ENCODE assay signal across 24 cellular contexts in the genomic region with DNA sequence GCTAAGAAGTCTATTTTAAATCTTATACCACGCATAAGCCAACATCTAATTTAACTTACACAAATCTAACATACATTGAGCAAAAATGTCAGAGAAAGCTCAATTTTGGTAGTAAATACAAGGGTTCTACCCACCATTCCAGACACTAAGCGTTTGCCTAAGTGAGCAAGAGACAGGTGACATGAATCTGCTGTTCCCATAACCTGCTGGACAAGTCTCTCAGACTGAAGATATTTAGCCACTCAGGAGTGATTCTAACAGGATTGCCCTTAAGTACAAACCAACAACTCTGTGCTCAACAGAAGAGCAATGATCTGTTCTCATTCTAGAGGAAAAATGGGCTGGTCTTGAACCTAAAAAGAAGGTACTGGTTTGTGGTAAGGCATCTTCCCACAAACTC. TPM values are rescaled to one million over a fixed set of nuclear protein-coding genes. Genes with fewer than 3 reads are reported as not detected.
DNase-seq lines count a peak whose midpoint lies in the region; ATAC-seq lines count a peak whose summit lies in the region.
"Had no signal": no experiment of that assay in that cellular context is flagged by ENCODE, and none has a peak within 500 bp of the region (broad histone marks: within the 10 kb centered on the region; RNA-seq: fewer than 3 reads in every experiment).

No MANE protein-coding gene starts in this region.

- ATAC-seq in esophagus mucosa (peak; percentile 80), GM18511 (IDR thresholded peaks at IDR 0.05; ENCODE audit: unreplicated experiment) (no peak), GM21528 (IDR thresholded peaks at IDR 0.05; ENCODE audit: low FRiP score, unreplicated experiment) (no peak)
- ATAC-seq: left cardiac atrium; naive thymus-derived CD4-positive, alpha-beta T cell; right cardiac atrium had no signal

- DNase-seq in NCI-H82 (lab: John Stamatoyannopoulos, UW) (peak; percentile 38), NCI-H82 treated with DMSO at 0.1 percent for 48 hours (lab: John Stamatoyannopoulos, UW; ENCODE audit: unreplicated experiment) (no peak), DMS53 (lab: John Stamatoyannopoulos, UW) (peak; percentile 93), NCI-H510A treated with DMSO at 0.1 percent for 48 hours (lab: John Stamatoyannopoulos, UW) (peak; percentile 48), SHP77 (lab: John Stamatoyannopoulos, UW) (no peak)
- DNase-seq: activated CD4-positive, alpha-beta T cell treated with anti-CD3 and anti-CD28 coated beads, Interleukin-2, amount 50 U/mL, for 4 hours; activated T-cell treated with anti-CD3 and anti-CD28 coated beads for 4 hours; BE2C; glutamatergic neuron; H7; left cardiac atrium; naive thymus-derived CD4-positive, alpha-beta T cell; NCI-H1105 treated with DMSO at 0.1 percent for 48 hours; NCI-H2081 treated with DMSO at 0.1 percent for 48 hours; NCI-H774; ovary; Peyer's patch; right cardiac atrium; stimulated activated CD4-positive, alpha-beta T cell treated with anti-CD3 and anti-CD28 coated beads, Interleukin-4, amount 100 ng/mL, for 4 hours; stomach; WERI-Rb-1 had no signal

RNA-seq across cellular contexts. Expression of a gene that starts 18.8 kb away (rescaled TPM):
- total RNA-seq in esophagus mucosa, result 13.4 TPM

Comparison
In these comparisons a context has a peak if more than half of its experiments do, and no peak if none do; other contexts are left out.
1. DNase-seq: peak in NCI-H82 (single experiment), DMS53 (single experiment) and NCI-H510A treated with DMSO at 0.1 percent for 48 hours (single experiment); none in NCI-H82 treated with DMSO at 0.1 percent for 48 hours (single experiment) and SHP77 (0 of 2).